Comparison of ENCODE assay signal across 8 cellular contexts in the genomic region with DNA sequence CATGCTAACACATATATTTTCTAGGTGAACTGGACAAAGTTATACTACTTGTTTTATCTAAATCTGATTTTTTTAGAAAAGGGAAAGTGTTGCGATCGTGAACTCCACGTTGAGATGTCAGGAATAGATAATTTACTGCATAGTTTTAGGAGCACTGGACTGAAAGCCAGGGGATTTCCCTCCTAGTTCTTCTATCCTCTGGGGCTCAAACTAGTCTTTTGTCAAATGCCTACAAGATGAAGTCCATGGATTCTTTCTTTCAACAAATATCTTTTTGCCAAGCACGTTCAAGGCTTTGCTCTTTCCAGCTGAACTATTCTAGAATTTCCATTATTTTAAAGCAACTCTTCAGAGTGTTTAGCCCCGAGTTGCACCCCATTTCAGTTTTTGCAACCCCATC. TPM values are rescaled to one million over a fixed set of nuclear protein-coding genes. Genes with fewer than 3 reads are reported as not detected.
DNase-seq lines count a peak whose midpoint lies in the region; ATAC-seq and TF ChIP-seq lines count a peak whose summit lies in the region.

No MANE protein-coding gene starts in this region.

- no peaks in the 10 kb centered on the region for H3K36me3 Mint-ChIP-seq in endodermal cell (ENCODE audit: low read depth)
- H3K36me3 Mint-ChIP-seq in osteocyte (ENCODE audit: unreplicated experiment): peaks cover 2% of the 10 kb centered on the region

- H3K9ac ChIP-seq in endodermal cell (ENCODE audit: extremely low read depth, low read length, poor library complexity, severe bottlenecking): no peak overlapping the region

- DNase-seq in GM12865 (ENCODE audit: low read depth): no peak
- DNase-seq in NCI-H69 (lab: John Stamatoyannopoulos, UW): peak; percentile 10
- DNase-seq in endodermal cell: no peak
- DNase-seq in osteocyte (ENCODE audit: extremely low spot score, unreplicated experiment): no peak
- DNase-seq in activated CD4-positive, CD25-positive, alpha-beta regulatory T cell (lab: John Stamatoyannopoulos, UW): no peak
- DNase-seq in stimulated activated naive CD4-positive, alpha-beta T cell (lab: John Stamatoyannopoulos, UW): no peak
- no peak for DNase-seq in GM13977 (ENCODE audit: low spot score)

- peak overlapping the region; percentile 82 for H3K4me3 Mint-ChIP-seq in endodermal cell
- peak overlapping the region; percentile 89 for H3K4me3 Mint-ChIP-seq in osteocyte (ENCODE audit: unreplicated experiment)

- TF ChIP-seq CTCF in GM12865 (IDR thresholded peaks at IDR 0.05; ENCODE audit: insufficient read depth, low read depth, low read length, missing control alignments) (no peak), endodermal cell (conservative IDR thresholded peaks at IDR 0.05) (no peak), osteocyte (IDR thresholded peaks at IDR 0.05) (no peak), GM13977 (IDR thresholded peaks at IDR 0.05; ENCODE audit: extremely low read depth, insufficient read depth, missing control alignments) (no peak)

- H3K4me3 ChIP-seq in GM12865 (ENCODE audit: low read depth, low read length) (peak overlapping the region; percentile 91), endodermal cell (ENCODE audit: low read length) (peak overlapping the region; percentile 80)

- H3K9me3 Mint-ChIP-seq in endodermal cell (no peaks in the 10 kb centered on the region), osteocyte (ENCODE audit: unreplicated experiment) (no peaks in the 10 kb centered on the region)

- no peaks in the 10 kb centered on the region for H3K4me1 ChIP-seq in endodermal cell (ENCODE audit: control insufficient read depth, insufficient read depth, low read length)

- no peaks in the 10 kb centered on the region for H3K36me3 ChIP-seq in endodermal cell (ENCODE audit: control insufficient read depth, insufficient read depth, low read length)

- H3K27me3 Mint-ChIP-seq in endodermal cell (ENCODE audit: insufficient read depth): peaks cover 13% of the 10 kb centered on the region
- H3K27me3 Mint-ChIP-seq in osteocyte (ENCODE audit: unreplicated experiment): no peaks in the 10 kb centered on the region

- no peak overlapping the region for H3K27ac ChIP-seq in endodermal cell (ENCODE audit: low read depth, low read length)

- H3K9me3 ChIP-seq in endodermal cell (ENCODE audit: control insufficient read depth, low read length): no peaks in the 10 kb centered on the region

- H3K27me3 ChIP-seq in endodermal cell (ENCODE audit: control insufficient read depth, insufficient read depth, low read length, poor library complexity, severe bottlenecking): peaks cover 7% of the 10 kb centered on the region

- in situ Hi-C loops in GM13977 (cut with MboI; ENCODE audit: low pct_unique_long_range_greater_than_20kb, low sequenced_read_pairs, unreplicated experiment): no loop called here

- 82% methylated on average over 5 of the region's 5 CpGs; no CpG with 5 or more reads in 1 of the 2 experiments for whole genome bisulfite sequencing in endodermal cell (ENCODE audit: insufficient coverage in 1 of 2, insufficient read length in 1 of 2), 2 experiments

- no peak for ATAC-seq in HG03159 (IDR thresholded peaks at IDR 0.05; ENCODE audit: unreplicated experiment)

- H3K4me1 Mint-ChIP-seq in endodermal cell (peaks cover 10% of the 10 kb centered on the region), osteocyte (ENCODE audit: unreplicated experiment) (peaks cover 36% of the 10 kb centered on the region)

- peak overlapping the region; percentile 44 for H3K27ac Mint-ChIP-seq in endodermal cell
- H3K27ac Mint-ChIP-seq in osteocyte (ENCODE audit: unreplicated experiment): peak overlapping the region; percentile 78

RNA-seq across cellular contexts. Expression of gene HPS3, which starts 0.6 kb away (rescaled TPM):
- total RNA-seq in endodermal cell (10 to 100 TPM; 26.0 to 28.7 TPM), osteocyte (19.3 and 22.4 TPM in 2 replicates)
- 25.4 TPM for polyA plus RNA-seq in endodermal cell (2013, experiment 1 of 2)
- 20.9 TPM for polyA plus RNA-seq in endodermal cell (2013, experiment 2 of 2)

RNA-seq across cellular contexts. Expression of gene HLTF, which starts 42.5 kb away (rescaled TPM):
- 10 to 100 TPM; 61.2 to 75.7 TPM for total RNA-seq in endodermal cell
- polyA plus RNA-seq in endodermal cell (2013, experiment 1 of 2): 47.9 TPM
- 48.5 TPM for polyA plus RNA-seq in endodermal cell (2013, experiment 2 of 2)
- total RNA-seq in osteocyte: 29.2 and 34.6 TPM in 2 replicates
